ENCODE assay signal across 1 cellular context in the genomic region with DNA sequence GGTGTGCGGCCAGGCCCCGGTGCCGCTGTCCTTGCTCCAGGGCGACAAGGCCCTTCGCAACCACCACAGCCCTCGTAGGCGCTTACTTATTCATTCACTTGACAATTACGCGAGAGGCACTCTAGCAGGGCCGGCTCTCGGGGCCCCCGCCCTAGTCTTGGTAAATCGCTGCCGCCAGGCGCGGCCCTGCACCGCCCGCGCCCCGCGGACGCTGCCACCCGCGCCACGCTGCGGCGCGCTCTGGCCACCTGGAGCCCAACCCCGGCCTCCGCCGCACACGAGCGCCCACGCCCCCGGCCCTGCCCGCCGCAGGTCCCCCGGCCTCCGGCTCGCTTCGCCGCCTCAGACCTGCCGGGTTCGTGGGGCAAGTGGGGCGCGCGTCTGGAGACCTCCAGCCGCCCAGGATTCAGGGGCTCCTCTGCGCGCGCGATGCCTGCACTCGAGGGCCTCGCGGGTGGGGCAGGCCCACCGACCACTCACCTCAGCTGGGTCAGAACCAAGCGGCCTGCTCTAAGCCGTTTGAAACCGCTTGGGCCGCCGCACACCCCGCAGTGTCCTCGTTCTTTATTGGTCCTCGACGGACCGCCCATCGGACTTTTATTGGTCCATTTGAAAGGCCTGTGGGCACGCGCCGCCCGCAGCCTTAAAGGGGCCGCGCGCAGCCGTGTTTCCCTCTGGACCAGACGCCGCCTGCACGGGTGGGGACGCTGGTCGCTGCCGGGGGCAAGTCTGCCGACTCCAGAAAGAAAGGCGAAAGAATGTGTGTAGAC.
TF ChIP-seq lines count a peak whose summit lies in the region.

CKAP5 (minus strand) TSS at position 541 of the 770 bp plus-strand sequence. CDS start 25,049 bp downstream, outside the sequence.

TF ChIP-seq in HepG2, 621 proteins besides CTCF, POLR2A, EP300 and RAD21 (continued from another document and continues in another):
- no peak for TF ChIP-seq ZNF570 (CRISPR knock-in tag; IDR thresholded peaks at IDR 0.05; ENCODE audit: borderline replicate concordance)
- TF ChIP-seq POLR2G (IDR thresholded peaks at IDR 0.05; ENCODE audit: low read depth, low read length), result peak; percentile 85
- peak; percentile 54; the same call in 1 of the 2 replicates for TF ChIP-seq SP2 (CRISPR knock-in tag; IDR thresholded peaks at IDR 0.05)
- TF ChIP-seq ZNF609 (CRISPR knock-in tag; IDR thresholded peaks at IDR 0.05; ENCODE audit: borderline replicate concordance), result 0 out of 2 replicates have a peak, but pooled peaks have one; percentile 21
- TF ChIP-seq MEIS2 (CRISPR knock-in tag; IDR thresholded peaks at IDR 0.05), result peak; percentile 72
- no peak; the same call in 1 of the 2 replicates for TF ChIP-seq PITX1 (CRISPR knock-in tag; IDR thresholded peaks at IDR 0.05)
- TF ChIP-seq KMT2A (CRISPR knock-in tag; IDR thresholded peaks at IDR 0.05), result peak; percentile 94; the same call in 1 of the 2 replicates
- TF ChIP-seq ZNF724P (CRISPR knock-in tag; IDR thresholded peaks at IDR 0.05; ENCODE audit: borderline replicate concordance), result peak; percentile 60; the same call in 1 of the 2 replicates
- TF ChIP-seq CEBPZ (IDR thresholded peaks at IDR 0.05; ENCODE audit: low read length), result no peak
- TF ChIP-seq ARID2 (CRISPR knock-in tag; IDR thresholded peaks at IDR 0.05; ENCODE audit: borderline replicate concordance), result peak; percentile 83; the same call in 1 of the 2 replicates
- TF ChIP-seq, protein P1, sequence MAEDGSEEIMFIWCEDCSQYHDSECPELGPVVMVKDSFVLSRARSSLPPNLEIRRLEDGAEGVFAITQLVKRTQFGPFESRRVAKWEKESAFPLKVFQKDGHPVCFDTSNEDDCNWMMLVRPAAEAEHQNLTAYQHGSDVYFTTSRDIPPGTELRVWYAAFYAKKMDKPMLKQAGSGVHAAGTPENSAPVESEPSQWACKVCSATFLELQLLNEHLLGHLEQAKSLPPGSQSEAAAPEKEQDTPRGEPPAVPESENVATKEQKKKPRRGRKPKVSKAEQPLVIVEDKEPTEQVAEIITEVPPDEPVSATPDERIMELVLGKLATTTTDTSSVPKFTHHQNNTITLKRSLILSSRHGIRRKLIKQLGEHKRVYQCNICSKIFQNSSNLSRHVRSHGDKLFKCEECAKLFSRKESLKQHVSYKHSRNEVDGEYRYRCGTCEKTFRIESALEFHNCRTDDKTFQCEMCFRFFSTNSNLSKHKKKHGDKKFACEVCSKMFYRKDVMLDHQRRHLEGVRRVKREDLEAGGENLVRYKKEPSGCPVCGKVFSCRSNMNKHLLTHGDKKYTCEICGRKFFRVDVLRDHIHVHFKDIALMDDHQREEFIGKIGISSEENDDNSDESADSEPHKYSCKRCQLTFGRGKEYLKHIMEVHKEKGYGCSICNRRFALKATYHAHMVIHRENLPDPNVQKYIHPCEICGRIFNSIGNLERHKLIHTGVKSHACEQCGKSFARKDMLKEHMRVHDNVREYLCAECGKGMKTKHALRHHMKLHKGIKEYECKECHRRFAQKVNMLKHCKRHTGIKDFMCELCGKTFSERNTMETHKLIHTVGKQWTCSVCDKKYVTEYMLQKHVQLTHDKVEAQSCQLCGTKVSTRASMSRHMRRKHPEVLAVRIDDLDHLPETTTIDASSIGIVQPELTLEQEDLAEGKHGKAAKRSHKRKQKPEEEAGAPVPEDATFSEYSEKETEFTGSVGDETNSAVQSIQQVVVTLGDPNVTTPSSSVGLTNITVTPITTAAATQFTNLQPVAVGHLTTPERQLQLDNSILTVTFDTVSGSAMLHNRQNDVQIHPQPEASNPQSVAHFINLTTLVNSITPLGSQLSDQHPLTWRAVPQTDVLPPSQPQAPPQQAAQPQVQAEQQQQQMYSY (CRISPR knock-in tag; IDR thresholded peaks at IDR 0.05), result no peak
- TF ChIP-seq CSRNP2 (CRISPR knock-in tag; conservative IDR thresholded peaks at IDR 0.05; ENCODE audit: low read depth), result no peak
- no peak for TF ChIP-seq ATRX (CRISPR knock-in tag; IDR thresholded peaks at IDR 0.05; ENCODE audit: borderline replicate concordance)
- TF ChIP-seq PRDM4 (CRISPR knock-in tag; IDR thresholded peaks at IDR 0.05; ENCODE audit: borderline replicate concordance), result no peak
- no peak for TF ChIP-seq SIX1 (CRISPR knock-in tag; IDR thresholded peaks at IDR 0.05; ENCODE audit: borderline replicate concordance)
- peak; percentile 17; the same call in 1 of the 2 replicates for TF ChIP-seq HNF4G (IDR thresholded peaks at IDR 0.05; ENCODE audit: borderline replicate concordance, low read depth, low read length)
- no peak for TF ChIP-seq HNF4G (CRISPR knock-in tag; IDR thresholded peaks at IDR 0.05; ENCODE audit: borderline replicate concordance, low read depth)
- no peak for TF ChIP-seq ATF6 (CRISPR knock-in tag; conservative IDR thresholded peaks at IDR 0.05)
- TF ChIP-seq, protein P2, sequence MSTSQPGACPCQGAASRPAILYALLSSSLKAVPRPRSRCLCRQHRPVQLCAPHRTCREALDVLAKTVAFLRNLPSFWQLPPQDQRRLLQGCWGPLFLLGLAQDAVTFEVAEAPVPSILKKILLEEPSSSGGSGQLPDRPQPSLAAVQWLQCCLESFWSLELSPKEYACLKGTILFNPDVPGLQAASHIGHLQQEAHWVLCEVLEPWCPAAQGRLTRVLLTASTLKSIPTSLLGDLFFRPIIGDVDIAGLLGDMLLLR (CRISPR knock-in tag; IDR thresholded peaks at IDR 0.05), result no peak
- TF ChIP-seq HOXA3 (CRISPR knock-in tag; IDR thresholded peaks at IDR 0.05), result no peak; the same call in 1 of the 2 replicates
- TF ChIP-seq CREB3 (CRISPR knock-in tag; IDR thresholded peaks at IDR 0.05), result no peak
- no peak for TF ChIP-seq CEBPG (CRISPR knock-in tag; IDR thresholded peaks at IDR 0.05)
- no peak for TF ChIP-seq ZNF550 (CRISPR knock-in tag; IDR thresholded peaks at IDR 0.05; ENCODE audit: borderline replicate concordance)
- TF ChIP-seq, protein P3, sequence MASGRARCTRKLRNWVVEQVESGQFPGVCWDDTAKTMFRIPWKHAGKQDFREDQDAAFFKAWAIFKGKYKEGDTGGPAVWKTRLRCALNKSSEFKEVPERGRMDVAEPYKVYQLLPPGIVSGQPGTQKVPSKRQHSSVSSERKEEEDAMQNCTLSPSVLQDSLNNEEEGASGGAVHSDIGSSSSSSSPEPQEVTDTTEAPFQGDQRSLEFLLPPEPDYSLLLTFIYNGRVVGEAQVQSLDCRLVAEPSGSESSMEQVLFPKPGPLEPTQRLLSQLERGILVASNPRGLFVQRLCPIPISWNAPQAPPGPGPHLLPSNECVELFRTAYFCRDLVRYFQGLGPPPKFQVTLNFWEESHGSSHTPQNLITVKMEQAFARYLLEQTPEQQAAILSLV (CRISPR knock-in tag; IDR thresholded peaks at IDR 0.05; ENCODE audit: borderline replicate concordance), result peak; percentile 69; the same call in 1 of the 2 replicates
- TF ChIP-seq ZNF674 (CRISPR knock-in tag; IDR thresholded peaks at IDR 0.05; ENCODE audit: low read depth), result 0 out of 2 replicates have a peak, but pooled peaks have one; percentile 79
